ENCODE assay signal across 1 cellular context in the genomic region with DNA sequence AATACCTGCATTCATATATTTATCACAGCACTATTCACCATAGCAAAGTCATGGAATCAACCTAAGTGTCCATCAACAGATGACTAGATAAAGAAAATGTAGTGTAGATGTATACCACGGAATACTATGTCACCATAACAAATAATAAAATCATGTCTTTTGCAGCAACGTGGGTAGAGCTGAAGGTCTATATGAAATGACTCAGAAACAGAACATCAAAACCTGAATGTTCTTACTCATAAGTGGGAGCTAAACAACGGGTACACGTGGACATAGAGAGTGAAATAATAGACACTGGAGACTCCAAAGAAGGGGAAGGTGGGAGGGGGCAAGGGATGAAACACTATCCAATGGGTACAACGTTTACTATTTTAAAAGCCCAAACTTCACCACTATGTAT.
TF ChIP-seq lines count a peak whose summit lies in the region.

No MANE protein-coding gene starts in this region.

TF ChIP-seq in GM12878, 131 proteins besides CTCF, POLR2A, EP300 and RAD21 (continued from another document):
- TF ChIP-seq, protein P1, sequence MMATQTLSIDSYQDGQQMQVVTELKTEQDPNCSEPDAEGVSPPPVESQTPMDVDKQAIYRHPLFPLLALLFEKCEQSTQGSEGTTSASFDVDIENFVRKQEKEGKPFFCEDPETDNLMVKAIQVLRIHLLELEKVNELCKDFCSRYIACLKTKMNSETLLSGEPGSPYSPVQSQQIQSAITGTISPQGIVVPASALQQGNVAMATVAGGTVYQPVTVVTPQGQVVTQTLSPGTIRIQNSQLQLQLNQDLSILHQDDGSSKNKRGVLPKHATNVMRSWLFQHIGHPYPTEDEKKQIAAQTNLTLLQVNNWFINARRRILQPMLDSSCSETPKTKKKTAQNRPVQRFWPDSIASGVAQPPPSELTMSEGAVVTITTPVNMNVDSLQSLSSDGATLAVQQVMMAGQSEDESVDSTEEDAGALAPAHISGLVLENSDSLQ (IDR thresholded peaks at IDR 0.05) = no peak
- TF ChIP-seq NR2F1 (conservative IDR thresholded peaks at IDR 0.05) (no peak), IKZF2 (IDR thresholded peaks at IDR 0.05) (no peak), ZBTB11 (CRISPR knock-in tag; IDR thresholded peaks at IDR 0.05) (no peak), ESRRA (IDR thresholded peaks at IDR 0.05; ENCODE audit: low read length) (no peak), ATF7 (IDR thresholded peaks at IDR 0.05; ENCODE audit: low read depth) (no peak), SREBF1 (IDR thresholded peaks at IDR 0.05; ENCODE audit: low read length) (no peak), RBBP5 (conservative IDR thresholded peaks at IDR 0.05) (no peak), STAT1 (conservative IDR thresholded peaks at IDR 0.05) (no peak), ATF3 (IDR thresholded peaks at IDR 0.05; ENCODE audit: borderline replicate concordance, extremely low read depth, low read depth, low read length) (no peak), CREM (IDR thresholded peaks at IDR 0.05; ENCODE audit: low read depth) (no peak), NFYA (IDR thresholded peaks at IDR 0.05; ENCODE audit: borderline replicate concordance, low read depth, low read length) (no peak), TCF3 (IDR thresholded peaks at IDR 0.05; ENCODE audit: borderline replicate concordance, insufficient read depth, low read depth, low read length) (no peak)
- TF ChIP-seq, protein P2, sequence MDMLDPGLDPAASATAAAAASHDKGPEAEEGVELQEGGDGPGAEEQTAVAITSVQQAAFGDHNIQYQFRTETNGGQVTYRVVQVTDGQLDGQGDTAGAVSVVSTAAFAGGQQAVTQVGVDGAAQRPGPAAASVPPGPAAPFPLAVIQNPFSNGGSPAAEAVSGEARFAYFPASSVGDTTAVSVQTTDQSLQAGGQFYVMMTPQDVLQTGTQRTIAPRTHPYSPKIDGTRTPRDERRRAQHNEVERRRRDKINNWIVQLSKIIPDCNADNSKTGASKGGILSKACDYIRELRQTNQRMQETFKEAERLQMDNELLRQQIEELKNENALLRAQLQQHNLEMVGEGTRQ (IDR thresholded peaks at IDR 0.05; ENCODE audit: borderline replicate concordance, low read depth, low read length) = no peak
